In the genomic region with DNA sequence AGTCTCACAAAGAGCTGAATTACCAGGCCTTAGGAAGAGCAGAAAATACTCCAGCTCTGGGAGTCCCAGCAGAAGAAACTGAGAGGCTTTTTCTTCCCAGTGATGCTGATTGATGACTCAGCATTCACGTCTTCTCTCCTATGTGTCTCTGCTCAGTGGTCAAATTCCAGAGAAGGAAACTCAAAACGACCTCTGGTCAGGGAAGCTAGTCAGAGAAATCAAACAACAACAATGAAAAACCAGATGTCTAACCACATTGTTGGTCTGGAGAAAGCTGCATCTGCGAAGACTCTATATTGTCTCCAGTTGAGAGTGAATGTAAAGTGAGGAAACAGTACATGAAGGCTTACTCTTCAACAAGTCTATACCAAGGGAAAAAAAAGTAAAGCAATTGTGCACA, we compare ENCODE assay signal across 16 cellular contexts. TPM values are rescaled to one million over a fixed set of nuclear protein-coding genes. Genes with fewer than 3 reads are reported as not detected.
A peak's percentile ranks its signal among the peaks of the same experiment; 100 is the strongest.
DNase-seq lines count a peak whose midpoint lies in the region; ATAC-seq, FAIRE-seq and TF ChIP-seq lines count a peak whose summit lies in the region.
"Had no signal": no experiment of that assay in that cellular context is flagged by ENCODE, and none has a peak within 500 bp of the region (broad histone marks: within the 10 kb centered on the region; RNA-seq: fewer than 3 reads in every experiment).

No MANE protein-coding gene starts in this region.

- BruUV-seq in HepG2 (replicated peaks; lab: Mats Ljungman, UMichigan) = no TSS peak

- H3K27ac ChIP-seq in HepG2 (ENCODE audit: extremely low read length, insufficient read depth, low read length) (no peak overlapping the region), colonic mucosa (no peak overlapping the region)
- H3K27ac ChIP-seq: thoracic aorta had no signal

- TF ChIP-seq POLR2A in HepG2 (IDR thresholded peaks at IDR 0.05; ENCODE audit: insufficient read depth in 1 of 2, low read depth in 2 of 2, low read length in 2 of 2) = no peak

- TF ChIP-seq RAD21 in HepG2 (CRISPR knock-in tag; IDR thresholded peaks at IDR 0.05) = no peak

- CTCF ChIA-PET in HepG2 (lab: Yijun Ruan, JAX; ENCODE audit: low intra/inter-chr PET ratio, low total read pairs) = no interaction called here

- peak; percentile 60 for FAIRE-seq in HepG2 (lab: Jason Lieb, UNC)
- FAIRE-seq: endothelial cell of umbilical vein had no signal

- 16% methylated on average over 3 of the region's 3 CpGs for WGBS in HepG2 (ENCODE audit: low lambda C conversion rate)

- peak overlapping the region; percentile 39 for H2AFZ ChIP-seq in HepG2 (ENCODE audit: low read length)

- ATAC-seq in HepG2 = peak; percentile 34; the same call in 2 of the 3 replicates

- H3K4me2 ChIP-seq in HepG2 (ENCODE audit: low read depth, low read length) = peak overlapping the region; percentile 38; the same call in 1 of the 2 replicates

- no peaks in the 10 kb centered on the region for H4K20me1 ChIP-seq in HepG2 (ENCODE audit: insufficient read depth, low read length)

- POLR2A ChIA-PET in HepG2 (lab: Yijun Ruan, JAX) = no interaction called here

- DNase-seq in AG08396 (ENCODE audit: low spot score) (peak; percentile 9), HT1080 (ENCODE audit: low read depth) (peak; percentile 79), dedifferentiated amniotic fluid mesenchymal stem cell (ENCODE audit: extremely low spot score) (peak; percentile 85), HepG2 (ENCODE audit: low spot score) (no peak), HuH-7 (ENCODE audit: low spot score) (no peak), LoVo (ENCODE audit: low spot score) (no peak), GM19238 (ENCODE audit: insufficient read length, low spot score) (no peak), colonic mucosa (no peak)
- DNase-seq: ACHN; activated naive CD4-positive, alpha-beta T cell; DMS53; H9; NCI-H1105 treated with DMSO at 0.1 percent for 48 hours; NCI-H446 had no signal

- TF ChIP-seq CTCF in HepG2 (CRISPR knock-in tag; IDR thresholded peaks at IDR 0.05) (no peak), colonic mucosa (IDR thresholded peaks at IDR 0.05) (no peak)

- in situ Hi-C loops in HepG2 (cut with HindIII; ENCODE audit: extremely low pct_ligation_motif_present, low pct_unique_long_range_greater_than_20kb) = no loop called here

- TF ChIP-seq EP300 in HepG2 (IDR thresholded peaks at IDR 0.05; ENCODE audit: low read depth in 2 of 2, low read length in 2 of 2) (no peak), HepG2 (CRISPR knock-in tag; IDR thresholded peaks at IDR 0.05; ENCODE audit: borderline replicate concordance) (no peak)

- no peaks in the 10 kb centered on the region for H3K79me2 ChIP-seq in HepG2 (ENCODE audit: insufficient read depth, low read length)

- intact Hi-C loops in HepG2 (cut with micrococcal nuclease; ENCODE audit: unreplicated experiment) = no loop called here
- intact Hi-C loops in colonic mucosa (cut with DNase I) = no loop called here

- H3K4me3 ChIP-seq in HepG2 (replicated peaks in 1 of 3; ENCODE audit: insufficient read depth in 1 of 3, low read depth in 2 of 3, low read length in 3 of 3) = no peak overlapping the region
- H3K4me3 ChIP-seq in colonic mucosa = no peak overlapping the region
- H3K4me3 ChIP-seq: thoracic aorta had no signal

- H3K27me3 ChIP-seq in HepG2 (ENCODE audit: control insufficient read depth in 1 of 2, insufficient read depth in 2 of 2, low read length in 2 of 2) (peaks cover 0 to 17% of the 10 kb centered on the region in 2 experiments; a peak in 2 of 5 replicates), colonic mucosa (no peaks in the 10 kb centered on the region)

- H3K4me1 ChIP-seq in HepG2 (ENCODE audit: insufficient read depth, low read length) = peaks cover 8% of the 10 kb centered on the region; the same call in 1 of the 2 replicates
- H3K4me1 ChIP-seq in colonic mucosa = no peaks in the 10 kb centered on the region

- H3K36me3 ChIP-seq in HepG2 (replicated peaks in 1 of 2; ENCODE audit: control insufficient read depth in 1 of 2, insufficient read depth in 2 of 2, low read length in 2 of 2) = no peaks in the 10 kb centered on the region
- H3K36me3 ChIP-seq in colonic mucosa = no peaks in the 10 kb centered on the region
- H3K36me3 ChIP-seq: thoracic aorta had no signal

- no peak overlapping the region for H3K9ac ChIP-seq in HepG2 (ENCODE audit: insufficient read depth, low read depth, low read length)
- no peak overlapping the region for H3K9ac ChIP-seq in colonic mucosa (ENCODE audit: low read depth in 2 of 2, low read length in 2 of 2)

- H3K9me3 ChIP-seq in HepG2 (ENCODE audit: low read length) (no peaks in the 10 kb centered on the region), colonic mucosa (no peaks in the 10 kb centered on the region)
- H3K9me3 ChIP-seq: thoracic aorta had no signal

TF ChIP-seq in HepG2, 621 proteins besides CTCF, POLR2A, EP300 and RAD21 (continues in another document):
- TF ChIP-seq KDM5B (CRISPR knock-in tag; IDR thresholded peaks at IDR 0.05; ENCODE audit: borderline replicate concordance) = no peak
- no peak for TF ChIP-seq KMT2B (CRISPR knock-in tag; IDR thresholded peaks at IDR 0.05)
- TF ChIP-seq ZNF572 (CRISPR knock-in tag; IDR thresholded peaks at IDR 0.05) = no peak
- TF ChIP-seq ZNF432 (CRISPR knock-in tag; IDR thresholded peaks at IDR 0.05; ENCODE audit: borderline replicate concordance) = no peak
- no peak for TF ChIP-seq NCOA2 (CRISPR knock-in tag; IDR thresholded peaks at IDR 0.05)
- TF ChIP-seq NR2C2 (CRISPR knock-in tag; IDR thresholded peaks at IDR 0.05; ENCODE audit: borderline replicate concordance) = no peak
- peak; percentile 65; the same call in 1 of the 2 replicates for TF ChIP-seq MAFG (CRISPR knock-in tag; IDR thresholded peaks at IDR 0.05)
- no peak for TF ChIP-seq MED1 (CRISPR knock-in tag; IDR thresholded peaks at IDR 0.05)
- TF ChIP-seq YEATS2 (CRISPR knock-in tag; IDR thresholded peaks at IDR 0.05; ENCODE audit: borderline replicate concordance) = no peak
- no peak for TF ChIP-seq ZNF274 (CRISPR knock-in tag; IDR thresholded peaks at IDR 0.05)
- TF ChIP-seq TBX3 (IDR thresholded peaks at IDR 0.05; ENCODE audit: borderline replicate concordance) = no peak
- TF ChIP-seq MAFF (IDR thresholded peaks at IDR 0.05; ENCODE audit: low read depth, low read length) = peak; percentile 99
- TF ChIP-seq, protein P1, sequence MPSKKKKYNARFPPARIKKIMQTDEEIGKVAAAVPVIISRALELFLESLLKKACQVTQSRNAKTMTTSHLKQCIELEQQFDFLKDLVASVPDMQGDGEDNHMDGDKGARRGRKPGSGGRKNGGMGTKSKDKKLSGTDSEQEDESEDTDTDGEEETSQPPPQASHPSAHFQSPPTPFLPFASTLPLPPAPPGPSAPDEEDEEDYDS (CRISPR knock-in tag; IDR thresholded peaks at IDR 0.05) = no peak
- TF ChIP-seq, protein P2, sequence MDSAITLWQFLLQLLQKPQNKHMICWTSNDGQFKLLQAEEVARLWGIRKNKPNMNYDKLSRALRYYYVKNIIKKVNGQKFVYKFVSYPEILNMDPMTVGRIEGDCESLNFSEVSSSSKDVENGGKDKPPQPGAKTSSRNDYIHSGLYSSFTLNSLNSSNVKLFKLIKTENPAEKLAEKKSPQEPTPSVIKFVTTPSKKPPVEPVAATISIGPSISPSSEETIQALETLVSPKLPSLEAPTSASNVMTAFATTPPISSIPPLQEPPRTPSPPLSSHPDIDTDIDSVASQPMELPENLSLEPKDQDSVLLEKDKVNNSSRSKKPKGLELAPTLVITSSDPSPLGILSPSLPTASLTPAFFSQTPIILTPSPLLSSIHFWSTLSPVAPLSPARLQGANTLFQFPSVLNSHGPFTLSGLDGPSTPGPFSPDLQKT (CRISPR knock-in tag; IDR thresholded peaks at IDR 0.05; ENCODE audit: borderline replicate concordance) = no peak
- TF ChIP-seq, protein P3, sequence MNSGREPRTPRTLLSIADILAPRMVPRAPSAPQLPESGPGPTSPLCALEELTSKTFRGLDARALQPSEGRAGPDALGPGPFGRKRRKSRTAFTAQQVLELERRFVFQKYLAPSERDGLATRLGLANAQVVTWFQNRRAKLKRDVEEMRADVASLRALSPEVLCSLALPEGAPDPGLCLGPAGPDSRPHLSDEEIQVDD (CRISPR knock-in tag; IDR thresholded peaks at IDR 0.05; ENCODE audit: borderline replicate concordance) = no peak
- no peak for TF ChIP-seq ZNF781 (CRISPR knock-in tag; IDR thresholded peaks at IDR 0.05; ENCODE audit: borderline replicate concordance, not compliant biosample characterization)
- TF ChIP-seq SMAD9 (CRISPR knock-in tag; IDR thresholded peaks at IDR 0.05) = no peak
- peak; percentile 100 for TF ChIP-seq MAFK (conservative IDR thresholded peaks at IDR 0.05 in 1 of 2, IDR thresholded peaks at IDR 0.05 in 1 of 2; ENCODE audit: low read length in 2 of 2)
- peak; percentile 86 for TF ChIP-seq NFE2L2 (IDR thresholded peaks at IDR 0.05; ENCODE audit: low read length)

RNA-seq across cellular contexts. Expression of a gene that starts 28.6 kb away (rescaled TPM):
- total RNA-seq in HT1080 (2014; rRNA removed; shearing (Covaris generic)) = 20.6 and 24.3 TPM in 2 replicates
- 15.3 and 19.2 TPM in 2 replicates for polyA plus RNA-seq in HT1080 (2015; cell fraction: cytosol; rRNA removed)
- polyA plus RNA-seq in HT1080 (2015; cell fraction: nucleus; rRNA removed) = 13.4 and 13.7 TPM in 2 replicates
- total RNA-seq in HepG2 (2016; rRNA removed; fragmentation: Illumina TruSeq; extraction: Trizol) (17.3 and 20.3 TPM in 2 replicates), colonic mucosa (10 to 100 TPM; 56.7 to 75.9 TPM)
- 2.1 and 2.4 TPM in 2 replicates for total RNA-seq in HepG2 (2016; cell fraction: cytosol; rRNA removed; fragmentation: Illumina TruSeq; extraction: Trizol; ENCODE audit: low read depth)
- 15.6 and 19.2 TPM in 2 replicates for total RNA-seq in HepG2 (2016; cell fraction: insoluble cytoplasmic fraction; rRNA removed; fragmentation: Illumina TruSeq; extraction: Trizol)
- total RNA-seq in HepG2 (2016; cell fraction: membrane; rRNA removed; fragmentation: Illumina TruSeq; extraction: Trizol) = 7.9 and 8.5 TPM in 2 replicates
- total RNA-seq in HepG2 (2016; cell fraction: nucleus; rRNA removed; fragmentation: Illumina TruSeq; extraction: Trizol) = 28.3 and 35.1 TPM in 2 replicates
- polyA plus RNA-seq in HepG2 (2011; rRNA removed) = 8.6 and 10.1 TPM in 2 replicates
- 4.7 and 8.3 TPM in 2 replicates for polyA plus RNA-seq in HepG2 (2011; cell fraction: cytosol; rRNA removed)
- 3.9 and 5.3 TPM in 2 replicates for polyA plus RNA-seq in HepG2 (2011; cell fraction: nucleus; rRNA removed)
- 18.5 and 21.2 TPM in 2 replicates for polyA plus RNA-seq in HepG2 (2012)
- 1.3 and 1.4 TPM in 2 replicates for polyA plus RNA-seq in HepG2 (2016; cell fraction: cytosol; fragmentation: Illumina TruSeq; extraction: Trizol; ENCODE audit: low read depth)
- polyA plus RNA-seq in HepG2 (2016; cell fraction: insoluble cytoplasmic fraction; fragmentation: Illumina TruSeq; extraction: Trizol; ENCODE audit: low read depth) = 13.9 and 14.3 TPM in 2 replicates
- 3.6 and 4.3 TPM in 2 replicates for polyA plus RNA-seq in HepG2 (2016; cell fraction: membrane; fragmentation: Illumina TruSeq; extraction: Trizol; ENCODE audit: low read depth)
- polyA plus RNA-seq in HepG2 (2016; cell fraction: nucleus; fragmentation: Illumina TruSeq; extraction: Trizol; ENCODE audit: insufficient read depth, low read depth) = 26.8 and 27.2 TPM in 2 replicates
- polyA minus RNA-seq in HepG2 (2011; rRNA and poly(A)+ RNA removed; ENCODE audit: low replicate concordance) = 0.05 and 16.1 TPM in 2 replicates
- 17.0 and 18.7 TPM in 2 replicates for polyA minus RNA-seq in HepG2 (2011; cell fraction: cytosol; rRNA and poly(A)+ RNA removed)
- 20.2 and 23.0 TPM in 2 replicates for polyA minus RNA-seq in HepG2 (2011; cell fraction: nucleus; rRNA and poly(A)+ RNA removed)

Comparison
In these comparisons a context has a peak if more than half of its experiments do, and no peak if none do; other contexts are left out.
1. DNase-seq: peak in AG08396 (single experiment), HT1080 (single experiment) and dedifferentiated amniotic fluid mesenchymal stem cell (single experiment); none in HepG2 (single experiment), HuH-7 (single experiment), LoVo (single experiment), GM19238 (single experiment) and colonic mucosa (single experiment).